ENCODE assay signal across 12 cellular contexts in genomic region chr1:27010226-27010994, GRCh38. TPM values are rescaled to one million over a fixed set of nuclear protein-coding genes. Genes with fewer than 3 reads are reported as not detected.
DNase-seq lines count a peak whose midpoint lies in the region; ATAC-seq and TF ChIP-seq lines count a peak whose summit lies in the region.
"Had no signal": no experiment of that assay in that cellular context is flagged by ENCODE, and none has a peak within 500 bp of the region (broad histone marks: within the 10 kb centered on the region; RNA-seq: fewer than 3 reads in every experiment).

No MANE protein-coding gene starts in this region.

- H3K9me2 ChIP-seq in SK-N-SH, result no peaks in the 10 kb centered on the region

- TF ChIP-seq CTCF in Caco-2 (IDR thresholded peaks at IDR 0.05; ENCODE audit: insufficient read depth in 1 of 2, low read depth in 1 of 2, low read length in 1 of 2, severe bottlenecking in 1 of 2, unreplicated experiment in 1 of 2), result no peak
- TF ChIP-seq CTCF in SK-N-SH (IDR thresholded peaks at IDR 0.05), result no peak
- TF ChIP-seq CTCF in foreskin keratinocyte (conservative IDR thresholded peaks at IDR 0.05), result no peak
- no peak for TF ChIP-seq CTCF in progenitor cell of endocrine pancreas (IDR thresholded peaks at IDR 0.05; ENCODE audit: unreplicated experiment)

- POLR2A ChIA-PET in Caco-2 (lab: Charles Lee) (interaction anchor here (0.6 to 0.8 kb wide), 2 partner anchors 17 to 292 kb away, joined by 3 to 7 read pairs; partner anchors contain the start of gene TRNP1), SK-N-SH (lab: Yijun Ruan, JAX) (no interaction called here)

- ATAC-seq in foreskin keratinocyte (no peak), HG02588 (IDR thresholded peaks at IDR 0.05; ENCODE audit: unreplicated experiment) (no peak)

- H3K4me3 ChIP-seq in Caco-2 (ENCODE audit: low read depth, low read length) (0 out of 2 replicates have a peak overlapping the region, but pooled peaks have one; percentile 5), SK-N-SH (ENCODE audit: low read depth in 2 of 2, low read length in 1 of 2) (no peak overlapping the region)

- H3K9me3 Mint-ChIP-seq in Caco-2 (ENCODE audit: unreplicated experiment), result no peaks in the 10 kb centered on the region
- H3K9me3 Mint-ChIP-seq in progenitor cell of endocrine pancreas (ENCODE audit: low read depth), result no peaks in the 10 kb centered on the region

- H2AFZ ChIP-seq in SK-N-SH (ENCODE audit: low read depth), result no peak overlapping the region; the same call in 1 of the 2 replicates

- peaks cover 44% of the 10 kb centered on the region for H3K36me3 Mint-ChIP-seq in Caco-2 (ENCODE audit: insufficient read depth, unreplicated experiment)
- H3K36me3 Mint-ChIP-seq in progenitor cell of endocrine pancreas (ENCODE audit: insufficient read depth), result peaks cover 1% of the 10 kb centered on the region

- H3F3A ChIP-seq in SK-N-SH (replicated peaks; ENCODE audit: insufficient read depth), result peaks cover 7% of the 10 kb centered on the region

- H3K27me3 ChIP-seq in Caco-2 (replicated peaks; ENCODE audit: control insufficient read depth, insufficient read depth, low read length) (no peaks in the 10 kb centered on the region), SK-N-SH (ENCODE audit: insufficient read depth) (no peaks in the 10 kb centered on the region), foreskin keratinocyte (no peaks in the 10 kb centered on the region)
- H3K27me3 ChIP-seq: Peyer's patch had no signal

- intact Hi-C loops in Caco-2 (cut with micrococcal nuclease; ENCODE audit: unreplicated experiment), result no loop called here

- H3K4me1 Mint-ChIP-seq in Caco-2 (ENCODE audit: low read depth, unreplicated experiment), result peaks cover 15% of the 10 kb centered on the region
- peaks cover 19% of the 10 kb centered on the region for H3K4me1 Mint-ChIP-seq in progenitor cell of endocrine pancreas (ENCODE audit: low read depth)

- H3K27ac Mint-ChIP-seq in Caco-2 (ENCODE audit: unreplicated experiment), result peak overlapping the region; percentile 87
- H3K27ac Mint-ChIP-seq in progenitor cell of endocrine pancreas, result peak overlapping the region; percentile 57

- no peak for TF ChIP-seq RAD21 in SK-N-SH (IDR thresholded peaks at IDR 0.05; ENCODE audit: low read length)

- TF ChIP-seq EP300 in SK-N-SH (IDR thresholded peaks at IDR 0.05; ENCODE audit: borderline replicate concordance in 1 of 2, low read depth in 1 of 2, low read length in 1 of 2), result no peak

- no peaks in the 10 kb centered on the region for H4K20me1 ChIP-seq in SK-N-SH (ENCODE audit: insufficient read depth)

- H3K4me1 ChIP-seq in Caco-2 (peaks cover 45% of the 10 kb centered on the region), SK-N-SH (ENCODE audit: control insufficient read depth in 1 of 2, insufficient read depth in 2 of 2, low read depth in 1 of 2, low read length in 1 of 2) (peaks cover 3 to 12% of the 10 kb centered on the region in 2 experiments; a peak in 3 of 4 replicates), foreskin keratinocyte (peaks cover 19% of the 10 kb centered on the region)

- H3K27ac ChIP-seq in SK-N-SH (ENCODE audit: low read depth in 2 of 2, low read length in 1 of 2), result peak overlapping the region in 1 of 2 experiments; percentile 45; a peak in 1 of 4 replicates
- peak overlapping the region; percentile 69 for H3K27ac ChIP-seq in foreskin keratinocyte
- H3K27ac ChIP-seq: VCaP had no signal

- 0 out of 2 replicates have a peak, but pooled peaks cover 3% of the 10 kb centered on the region for H3K79me2 ChIP-seq in SK-N-SH (ENCODE audit: insufficient read depth)

- H3K36me3 ChIP-seq in Caco-2 (ENCODE audit: control insufficient read depth, insufficient read depth, low read length), result peaks cover 2% of the 10 kb centered on the region; the same call in 1 of the 2 replicates
- H3K36me3 ChIP-seq in SK-N-SH (replicated peaks in 1 of 2; ENCODE audit: control insufficient read depth in 1 of 2, insufficient read depth in 2 of 2, low read length in 1 of 2), result no peaks in the 10 kb centered on the region
- H3K36me3 ChIP-seq: Peyer's patch had no signal

- H3K27me3 Mint-ChIP-seq in Caco-2 (ENCODE audit: insufficient read depth, unreplicated experiment), result no peaks in the 10 kb centered on the region
- H3K27me3 Mint-ChIP-seq in progenitor cell of endocrine pancreas, result peaks cover 4% of the 10 kb centered on the region

- peak overlapping the region; percentile 69 for H3K4me2 ChIP-seq in SK-N-SH

- BruUV-seq in Caco-2 (replicated peaks; lab: Mats Ljungman, UMichigan), result no TSS peak

- H3K9ac ChIP-seq in SK-N-SH, result no peak overlapping the region

- CTCF ChIA-PET in Caco-2 (lab: Charles Lee), result interaction anchor here (0.6 to 2.4 kb wide), 2 partner anchors 35 to 41 kb away, joined by 3 to 6 read pairs; no protein-coding TSS in a partner anchor
- CTCF ChIA-PET in SK-N-SH (lab: Yijun Ruan, JAX), result interaction anchor here (1.1 to 5.5 kb wide), 3 partner anchors 13 to 43 kb away, joined by 4 to 44 read pairs (median 5); no protein-coding TSS in a partner anchor

- peak overlapping the region; percentile 81 for H3K4me3 Mint-ChIP-seq in Caco-2 (ENCODE audit: unreplicated experiment)
- no peak overlapping the region for H3K4me3 Mint-ChIP-seq in progenitor cell of endocrine pancreas (ENCODE audit: low read depth)

- DNase-seq in Caco-2 (no peak), SK-N-SH (no peak), foreskin keratinocyte (no peak), progenitor cell of endocrine pancreas (ENCODE audit: low spot score, unreplicated experiment) (no peak), DMS53 treated with DMSO at 0.1 percent for 48 hours (lab: John Stamatoyannopoulos, UW; ENCODE audit: unreplicated experiment) (no peak), HUDEP-2 (lab: John Stamatoyannopoulos, UW; ENCODE audit: unreplicated experiment in 76 of 76) (no peak), NCI-H1092 (lab: John Stamatoyannopoulos, UW) (no peak)
- DNase-seq: activated effector memory CD4-positive, alpha-beta T cell treated with Interleukin-2 at 50 U/mL for 16 hours; NCI-H2081 had no signal

- 86% methylated on average over 3 of the region's 5 CpGs for WGBS in SK-N-SH (ENCODE audit: low lambda C conversion rate)

- H3K9me3 ChIP-seq in Caco-2 (no peaks in the 10 kb centered on the region), SK-N-SH (no peaks in the 10 kb centered on the region)
- H3K9me3 ChIP-seq: Peyer's patch had no signal

TF ChIP-seq in SK-N-SH, 30 proteins besides CTCF, POLR2A, EP300 and RAD21:
- TF ChIP-seq MEF2A (IDR thresholded peaks at IDR 0.05; ENCODE audit: borderline replicate concordance, low read depth), result no peak
- no peak for TF ChIP-seq USF2 (IDR thresholded peaks at IDR 0.05; ENCODE audit: borderline replicate concordance, low read depth, low read length)
- no peak for TF ChIP-seq NFIC (IDR thresholded peaks at IDR 0.05; ENCODE audit: borderline replicate concordance)

RNA-seq across cellular contexts. Expression of gene TENT5B, which starts 2.2 kb away (rescaled TPM):
- 19.4 and 21.1 TPM in 2 replicates for total RNA-seq in Caco-2 (2022)
- 0.78 and 1.2 TPM in 2 replicates for polyA plus RNA-seq in SK-N-SH (2012; rRNA removed)
- 0.71 and 1.2 TPM in 2 replicates for polyA plus RNA-seq in SK-N-SH (2012; cell fraction: cytosol; rRNA removed)
- 0.63 and 0.79 TPM in 2 replicates for polyA plus RNA-seq in SK-N-SH (2012; cell fraction: nucleus; rRNA removed)
- 55.8 and 59.5 TPM in 2 replicates for total RNA-seq in foreskin keratinocyte
- polyA plus RNA-seq in foreskin keratinocyte, result 46.7 and 50.3 TPM in 2 replicates
- 5.1 and 5.7 TPM in 2 replicates for total RNA-seq in progenitor cell of endocrine pancreas

RNA-seq across cellular contexts. Expression of gene TRNP1, which starts 16.9 kb away (rescaled TPM):
- total RNA-seq in Caco-2 (2022) (23.3 and 23.6 TPM in 2 replicates), foreskin keratinocyte (72.3 and 79.0 TPM in 2 replicates), progenitor cell of endocrine pancreas (48.8 and 49.3 TPM in 2 replicates)
- polyA plus RNA-seq in SK-N-SH (2012; rRNA removed) (8.8 and 11.6 TPM in 2 replicates), foreskin keratinocyte (88.9 and 102 TPM in 2 replicates)
- polyA plus RNA-seq in SK-N-SH (2012; cell fraction: cytosol; rRNA removed), result 8.5 and 11.5 TPM in 2 replicates
- polyA plus RNA-seq in SK-N-SH (2012; cell fraction: nucleus; rRNA removed), result 5.7 and 6.1 TPM in 2 replicates

RNA-seq across cellular contexts. Expression of gene KDF1, which starts 50.1 kb away (rescaled TPM):
- total RNA-seq in Caco-2 (2022) (13.5 and 14.1 TPM in 2 replicates), foreskin keratinocyte (27.8 and 32.8 TPM in 2 replicates), progenitor cell of endocrine pancreas (22.2 and 26.1 TPM in 2 replicates)
- polyA plus RNA-seq in SK-N-SH (2012; rRNA removed) (not detected in 2 replicates), foreskin keratinocyte (29.9 and 33.8 TPM in 2 replicates)
- not detected in 2 replicates for polyA plus RNA-seq in SK-N-SH (2012; cell fraction: cytosol; rRNA removed)
- polyA plus RNA-seq in SK-N-SH (2012; cell fraction: nucleus; rRNA removed), result not detected in 2 replicates
